ENCODE assay signal across 11 cellular contexts in the genomic region with DNA sequence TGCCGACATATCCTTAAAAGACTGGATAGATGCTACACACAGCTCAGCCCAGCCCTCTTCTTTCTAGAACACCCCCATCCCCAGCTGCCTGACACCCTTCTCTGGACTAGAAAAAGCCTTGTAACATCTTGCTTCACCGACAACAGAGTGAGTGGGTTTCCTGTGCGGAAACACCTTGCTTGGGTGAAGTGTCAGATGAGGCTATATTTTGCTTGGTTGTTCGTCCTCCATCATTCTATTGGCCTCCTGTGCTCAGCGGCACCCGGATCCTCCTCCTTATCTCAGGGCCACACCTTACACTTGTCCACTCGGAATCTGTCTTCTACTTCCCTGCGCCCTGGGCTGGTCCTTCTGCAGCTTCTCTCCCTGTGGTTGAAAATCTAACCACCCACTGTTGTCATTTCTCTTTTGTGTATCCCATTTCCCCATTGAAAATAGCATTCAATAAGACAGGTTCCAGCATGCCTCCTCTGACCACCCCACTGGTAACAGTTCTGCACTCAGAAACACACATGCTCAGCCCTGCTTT.
DNase-seq lines count a peak whose midpoint lies in the region; ATAC-seq, FAIRE-seq and TF ChIP-seq lines count a peak whose summit lies in the region.
"Had no signal": no experiment of that assay in that cellular context is flagged by ENCODE, and none has a peak within 500 bp of the region (broad histone marks: within the 10 kb centered on the region; RNA-seq: fewer than 3 reads in every experiment).

No MANE protein-coding gene starts in this region.

- no peaks in the 10 kb centered on the region for H3K4me1 ChIP-seq in mesodermal cell (ENCODE audit: control insufficient read depth, insufficient read depth, low read length, poor library complexity, severe bottlenecking)
- H3K4me1 ChIP-seq: parathyroid adenoma had no signal

- no peak for TF ChIP-seq POLR2A in H54 (IDR thresholded peaks at IDR 0.05; ENCODE audit: low read depth, low read length)

- no peaks in the 10 kb centered on the region for H3K9me3 ChIP-seq in mesodermal cell (ENCODE audit: control insufficient read depth, low read length)
- H3K9me3 ChIP-seq: heart right ventricle had no signal

- 91 to 96% methylated on average over 6 to 7 of the region's 8 CpGs for WGBS in mesodermal cell (ENCODE audit: insufficient coverage in 2 of 2), 2 experiments

- no peaks in the 10 kb centered on the region for H3K27me3 Mint-ChIP-seq in activated CD8-positive, alpha-beta T cell treated with anti-CD3 and anti-CD28 coated beads, Interleukin-2, amount 10 ng/mL, durations not matched to agents 7 days and 5 days (ENCODE audit: low read depth)

- H3K9me3 Mint-ChIP-seq in activated CD8-positive, alpha-beta T cell treated with anti-CD3 and anti-CD28 coated beads, Interleukin-2, amount 10 ng/mL, durations not matched to agents 7 days and 5 days (ENCODE audit: insufficient read depth), result no peaks in the 10 kb centered on the region

- ATAC-seq in HG03571 (IDR thresholded peaks at IDR 0.05; ENCODE audit: unreplicated experiment), result peak; percentile 4
- ATAC-seq in activated CD8-positive, alpha-beta T cell treated with anti-CD3 and anti-CD28 coated beads, Interleukin-2, amount 10 ng/mL, durations not matched to agents 7 days and 5 days, result peak; percentile 62

- H3K4me3 Mint-ChIP-seq in activated CD8-positive, alpha-beta T cell treated with anti-CD3 and anti-CD28 coated beads, Interleukin-2, amount 10 ng/mL, durations not matched to agents 7 days and 5 days, result peak overlapping the region; percentile 77

- FAIRE-seq in H54 (lab: Jason Lieb, UNC), result no peak
- FAIRE-seq: G401.6 had no signal

- H3K4me1 Mint-ChIP-seq in activated CD8-positive, alpha-beta T cell treated with anti-CD3 and anti-CD28 coated beads, Interleukin-2, amount 10 ng/mL, durations not matched to agents 7 days and 5 days (ENCODE audit: low read depth), result peaks cover 83% of the 10 kb centered on the region

- POLR2A ChIA-PET in activated CD8-positive, alpha-beta T cell treated with anti-CD3 and anti-CD28 coated beads, Interleukin-2, amount 10 ng/mL, durations not matched to agents 7 days and 5 days (lab: Charles Lee), result interaction anchor here (0.6 to 2.4 kb wide), 14 partner anchors 10 to 623 kb away, joined by 3 to 32 read pairs (median 4); no protein-coding TSS in a partner anchor

- H3K27ac ChIP-seq in mesodermal cell (ENCODE audit: low read depth, low read length, severe bottlenecking), result peak overlapping the region; percentile 41
- H3K27ac ChIP-seq: parathyroid adenoma had no signal

- peak; percentile 98 for DNase-seq in GDM1 (lab: John Stamatoyannopoulos, UW)
- DNase-seq in activated CD8-positive, alpha-beta T cell treated with anti-CD3 and anti-CD28 coated beads, Interleukin-2, amount 10 ng/mL, durations not matched to agents 7 days and 5 days, result peak; percentile 81
- DNase-seq in H54 (ENCODE audit: insufficient read length, low spot score), result no peak
- DNase-seq in hepatic stellate cell (ENCODE audit: low spot score), result no peak
- DNase-seq in 8988T, result no peak
- DNase-seq in C1 segment of cervical spinal cord (lab: John Stamatoyannopoulos, UW), result no peak

- H3K36me3 ChIP-seq in mesodermal cell (ENCODE audit: control insufficient read depth, insufficient read depth, low read length), result no peaks in the 10 kb centered on the region
- H3K36me3 ChIP-seq: heart right ventricle had no signal

- no peak overlapping the region for H3K4me3 ChIP-seq in mesodermal cell (ENCODE audit: extremely low read depth, insufficient read depth, low read length, poor library complexity, severe bottlenecking)

- peaks cover 5% of the 10 kb centered on the region for H3K36me3 Mint-ChIP-seq in activated CD8-positive, alpha-beta T cell treated with anti-CD3 and anti-CD28 coated beads, Interleukin-2, amount 10 ng/mL, durations not matched to agents 7 days and 5 days (ENCODE audit: low read depth)

- CTCF ChIA-PET in activated CD8-positive, alpha-beta T cell treated with anti-CD3 and anti-CD28 coated beads, Interleukin-2, amount 10 ng/mL, durations not matched to agents 7 days and 5 days (lab: Charles Lee), result interaction anchor here (0.9 to 1.9 kb wide), 9 partner anchors 8 to 134 kb away, joined by 3 to 17 read pairs (median 4); no protein-coding TSS in a partner anchor

- H3K27ac Mint-ChIP-seq in activated CD8-positive, alpha-beta T cell treated with anti-CD3 and anti-CD28 coated beads, Interleukin-2, amount 10 ng/mL, durations not matched to agents 7 days and 5 days, result peak overlapping the region; percentile 93

Comparison
In these comparisons a context has a peak if more than half of its experiments do, and no peak if none do; other contexts are left out.
1. DNase-seq: peak in GDM1 (single experiment) and activated CD8-positive, alpha-beta T cell treated with anti-CD3 and anti-CD28 coated beads, Interleukin-2, amount 10 ng/mL, durations not matched to agents 7 days and 5 days (single experiment); none in H54 (single experiment), hepatic stellate cell (single experiment), 8988T (single experiment) and C1 segment of cervical spinal cord (0 of 14).